Comparison of ENCODE assay signal across 1 cellular context in the genomic region with DNA sequence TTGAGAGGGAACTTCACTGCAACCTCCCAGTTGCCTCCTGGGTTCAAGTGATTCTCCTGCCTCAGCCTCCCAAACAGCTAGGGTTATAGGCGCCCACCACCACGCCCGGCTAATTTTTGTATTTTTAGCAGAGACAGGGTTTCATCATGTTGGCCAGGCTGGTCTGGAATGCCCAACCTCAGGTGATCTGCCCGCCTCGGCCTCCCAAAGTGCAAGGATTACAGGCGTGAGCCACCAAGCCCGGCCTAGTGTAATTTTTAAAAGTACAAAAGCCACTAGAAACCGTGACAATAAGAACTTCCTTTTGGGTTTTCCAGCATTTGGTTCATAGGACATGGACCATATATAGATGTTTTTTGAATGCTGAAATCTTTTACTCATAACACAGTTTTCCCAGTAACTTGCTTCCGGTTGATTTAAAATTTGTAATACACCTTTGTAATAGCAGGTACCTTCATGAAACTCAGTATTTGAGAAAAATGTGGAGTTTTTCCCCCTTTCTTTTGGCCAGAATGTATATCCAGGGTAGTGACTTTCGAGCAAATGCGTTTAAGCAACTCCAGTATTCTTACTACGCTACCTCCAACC.
TF ChIP-seq lines count a peak whose summit lies in the region.

No MANE protein-coding gene starts in this region.

TF ChIP-seq in IMR-90, 13 proteins besides CTCF, POLR2A, EP300 and RAD21 (continued from another document):
- TF ChIP-seq, protein P1, sequence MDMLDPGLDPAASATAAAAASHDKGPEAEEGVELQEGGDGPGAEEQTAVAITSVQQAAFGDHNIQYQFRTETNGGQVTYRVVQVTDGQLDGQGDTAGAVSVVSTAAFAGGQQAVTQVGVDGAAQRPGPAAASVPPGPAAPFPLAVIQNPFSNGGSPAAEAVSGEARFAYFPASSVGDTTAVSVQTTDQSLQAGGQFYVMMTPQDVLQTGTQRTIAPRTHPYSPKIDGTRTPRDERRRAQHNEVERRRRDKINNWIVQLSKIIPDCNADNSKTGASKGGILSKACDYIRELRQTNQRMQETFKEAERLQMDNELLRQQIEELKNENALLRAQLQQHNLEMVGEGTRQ (IDR thresholded peaks at IDR 0.05; ENCODE audit: low read depth, low read length): no peak
- TF ChIP-seq NFE2L2 (IDR thresholded peaks at IDR 0.05; ENCODE audit: low read depth, low read length): no peak
